Comparison of ENCODE assay signal across 15 cellular contexts in the genomic region with DNA sequence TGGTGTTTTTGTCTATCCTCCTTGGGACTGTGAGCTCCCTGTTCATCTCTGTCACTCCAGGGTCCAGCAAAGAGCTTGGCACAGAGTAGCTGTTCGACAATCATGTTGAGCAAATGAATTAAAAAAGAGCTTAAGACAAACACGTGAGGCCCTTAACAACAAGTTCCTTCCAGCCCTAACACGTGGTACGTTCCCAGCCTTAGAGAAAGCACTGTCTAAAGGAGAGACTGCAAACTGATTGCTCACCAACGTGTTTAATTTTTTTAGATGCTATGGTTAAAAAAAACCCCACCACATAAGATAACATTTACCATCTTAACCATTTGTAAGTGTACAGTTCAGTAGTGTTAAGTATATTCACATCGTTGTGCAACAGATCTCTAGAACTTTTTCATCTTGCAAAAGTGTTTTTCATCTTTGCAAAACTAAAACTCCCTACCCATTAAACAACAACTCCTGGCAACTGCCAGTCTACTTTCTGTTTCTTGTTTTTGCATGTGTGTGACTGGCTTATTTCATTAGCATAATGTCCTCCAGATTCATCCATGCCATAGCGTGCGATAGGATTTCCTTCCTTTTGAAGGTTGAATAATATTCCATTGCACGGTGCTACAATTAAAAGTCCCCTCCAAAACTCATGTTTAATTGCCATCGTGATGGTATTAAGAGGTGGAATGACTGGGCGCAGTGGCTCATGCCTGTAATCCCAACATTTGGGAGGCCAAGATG. TPM values are rescaled to one million over a fixed set of nuclear protein-coding genes. Genes with fewer than 3 reads are reported as not detected.
DNase-seq lines count a peak whose midpoint lies in the region; ATAC-seq, FAIRE-seq and TF ChIP-seq lines count a peak whose summit lies in the region.
"Had no signal": no experiment of that assay in that cellular context is flagged by ENCODE, and none has a peak within 500 bp of the region (broad histone marks: within the 10 kb centered on the region; RNA-seq: fewer than 3 reads in every experiment).

No MANE protein-coding gene starts in this region.

- H3K4me3 ChIP-seq in K562 (no peak overlapping the region), spleen (no peak overlapping the region)
- H3K4me3 ChIP-seq: gastroesophageal sphincter, HAP-1 had no signal

- TF ChIP-seq RAD21 in K562 (CRISPR knock-in tag; conservative IDR thresholded peaks at IDR 0.05 in 1 of 2, IDR thresholded peaks at IDR 0.05 in 1 of 2) = no peak

- ATAC-seq in activated T-cell treated with anti-CD3 and anti-CD28 coated beads, Interleukin-2, amount 50 U/mL, for 72 hours (replicated peaks in 1 of 2) = peak; percentile 54 to 67
- ATAC-seq in K562 (no peak), HG03460 (IDR thresholded peaks at IDR 0.05; ENCODE audit: unreplicated experiment) (no peak)
- ATAC-seq: SK-N-SH treated with all-trans-retinoic acid at 6 μM for 48 hours, WTC11 had no signal

- no peaks in the 10 kb centered on the region for H3K9me1 ChIP-seq in K562 (ENCODE audit: control insufficient read depth, insufficient read depth, low read length)

- in situ Hi-C loops in K562 (cut with MboI) = no loop called here

- peak overlapping the region; percentile 26; the same call in 2 of the 3 replicates for H3K27ac ChIP-seq in K562 (ENCODE audit: extremely low read depth, low read depth, low read length)
- H3K27ac ChIP-seq in spleen = peak overlapping the region in 5 of 8 donors; percentile 4 to 70 (median 57)
- H3K27ac ChIP-seq: gastroesophageal sphincter had no signal

- H4K20me1 ChIP-seq in K562 (replicated peaks; ENCODE audit: control insufficient read depth, insufficient read depth, low read length) = no peaks in the 10 kb centered on the region

- TF ChIP-seq POLR2A in K562 (conservative IDR thresholded peaks at IDR 0.05) (no peak), spleen (IDR thresholded peaks at IDR 0.05) (no peak)

- H3K9me3 ChIP-seq in K562 (replicated peaks; ENCODE audit: control insufficient read depth, insufficient read depth, low read depth, low read length) = no peaks in the 10 kb centered on the region
- no peaks in the 10 kb centered on the region for H3K9me3 ChIP-seq in spleen
- H3K9me3 ChIP-seq: gastroesophageal sphincter, HAP-1 had no signal

- peak in 1 of 2 donors; percentile 51 for DNase-seq in activated T-cell treated with anti-CD3 and anti-CD28 coated beads, Interleukin-2, amount 50 U/mL, for 72 hours
- no peak for DNase-seq in activated T-cell treated with anti-CD3 and anti-CD28 coated beads, Interleukin-2, amount 50 U/mL, for 1 hour
- peak; percentile 36 for DNase-seq in OCI-M1 (lab: John Stamatoyannopoulos, UW)
- no peak for DNase-seq in K562 (ENCODE audit: extremely low read depth in 1 of 4, low spot score in 3 of 4)
- DNase-seq in spleen = no peak
- DNase-seq in NCI-H2081 (lab: John Stamatoyannopoulos, UW) = no peak
- no peak for DNase-seq in AG08396 (ENCODE audit: low spot score)
- DNase-seq: activated gamma-delta T cell treated with Interleukin-2 at 50 U/mL for 16 hours, NCI-H1417 had no signal

- POLR2A ChIA-PET in K562 (lab: Yijun Ruan, JAX) = interaction anchor here (1.0 kb wide), 1 partner anchor 10 kb away, joined by 3 read pairs; no protein-coding TSS in a partner anchor

- peaks cover 2 to 4% of the 10 kb centered on the region in 2 donors for H3K9me3 Mint-ChIP-seq in activated T-cell treated with anti-CD3 and anti-CD28 coated beads, Interleukin-2, amount 50 U/mL, for 72 hours
- H3K9me3 Mint-ChIP-seq: WTC11 had no signal

- H3K27me3 ChIP-seq in K562 (ENCODE audit: control insufficient read depth in 2 of 2, insufficient read depth in 2 of 2, low read length in 2 of 2) = no peaks in the 10 kb centered on the region
- peaks cover 0 to 5% (median 0%) of the 10 kb centered on the region in 7 donors for H3K27me3 ChIP-seq in spleen (replicated peaks in 1 of 7)

- H3K9ac ChIP-seq in K562 (ENCODE audit: insufficient read depth in 1 of 2, low read depth in 2 of 2, low read length in 2 of 2) = no peak overlapping the region

- no peak for TF ChIP-seq CTCF in K562 (IDR thresholded peaks at IDR 0.05 in 2 of 3, conservative IDR thresholded peaks at IDR 0.05 in 1 of 3; ENCODE audit: insufficient read depth in 2 of 3, low read depth in 1 of 3, low read length in 3 of 3)
- no peak for TF ChIP-seq CTCF in spleen (IDR thresholded peaks at IDR 0.05 in 8 of 11, conservative IDR thresholded peaks at IDR 0.05 in 3 of 11)

- no peaks in the 10 kb centered on the region for H3K79me2 ChIP-seq in K562 (ENCODE audit: control insufficient read depth, insufficient read depth, low read length)

- peak overlapping the region; percentile 83 for H3K27ac Mint-ChIP-seq in activated T-cell treated with anti-CD3 and anti-CD28 coated beads, Interleukin-2, amount 50 U/mL, for 72 hours

- peaks cover 3 to 6% of the 10 kb centered on the region in 2 donors for H3K36me3 Mint-ChIP-seq in activated T-cell treated with anti-CD3 and anti-CD28 coated beads, Interleukin-2, amount 50 U/mL, for 72 hours (ENCODE audit: insufficient read depth in 2 of 2)
- H3K36me3 Mint-ChIP-seq: WTC11 had no signal

- no peak overlapping the region for H3K4me2 ChIP-seq in K562 (ENCODE audit: insufficient read depth, low read length)

- peak overlapping the region; percentile 87 for H2AFZ ChIP-seq in K562 (ENCODE audit: low read depth, low read length)

- no peak for TF ChIP-seq EP300 in K562 (IDR thresholded peaks at IDR 0.05; ENCODE audit: low read length)

- H3K4me1 Mint-ChIP-seq in activated T-cell treated with anti-CD3 and anti-CD28 coated beads, Interleukin-2, amount 50 U/mL, for 72 hours (ENCODE audit: low read depth) = peaks cover 85% of the 10 kb centered on the region
- H3K4me1 Mint-ChIP-seq: WTC11 had no signal

- H3K4me3 Mint-ChIP-seq in activated T-cell treated with anti-CD3 and anti-CD28 coated beads, Interleukin-2, amount 50 U/mL, for 72 hours = peak overlapping the region; percentile 53 to 58
- H3K4me3 Mint-ChIP-seq: WTC11 had no signal

- H3K36me3 ChIP-seq in K562 (ENCODE audit: control insufficient read depth, insufficient read depth, low read length) (no peaks in the 10 kb centered on the region), spleen (no peaks in the 10 kb centered on the region)
- H3K36me3 ChIP-seq: gastroesophageal sphincter, HAP-1 had no signal

- intact Hi-C loops in K562 (cut with micrococcal nuclease) = no loop called here
- intact Hi-C loops in spleen (cut with DNase I; ENCODE audit: low total_unique reads) = no loop called here

- no peak for FAIRE-seq in K562 (lab: Jason Lieb, UNC)
- FAIRE-seq: endometrium had no signal

- 59% methylated on average over 11 of the region's 11 CpGs for WGBS in K562 (ENCODE audit: insufficient coverage, low coverage, missing lambda C conversion rate)
- WGBS in spleen, 5 donors = 52 to 69% (median 60%) methylated on average over 11 of the region's 11 CpGs

- CTCF ChIA-PET in K562 (lab: Yijun Ruan, JAX; ENCODE audit: low intra/inter-chr PET ratio) = no interaction called here

- no peaks in the 10 kb centered on the region for H3K27me3 Mint-ChIP-seq in activated T-cell treated with anti-CD3 and anti-CD28 coated beads, Interleukin-2, amount 50 U/mL, for 72 hours (ENCODE audit: low read depth)

- H3K4me1 ChIP-seq in K562 (replicated peaks in 1 of 2; ENCODE audit: control insufficient read depth in 2 of 2, insufficient read depth in 2 of 2, low read length in 2 of 2) (peaks cover 35 to 59% of the 10 kb centered on the region in 2 experiments), spleen (peaks cover 0 to 38% (median 6%) of the 10 kb centered on the region in 6 donors)
- H3K4me1 ChIP-seq: gastroesophageal sphincter, HAP-1 had no signal

- BruUV-seq in K562 (replicated peaks; lab: Mats Ljungman, UMichigan) = no TSS peak

RNA-seq across cellular contexts. Expression of gene LAT, which starts 28.2 kb away (rescaled TPM):
- 100 to 1,000 TPM; 254 to 360 TPM for total RNA-seq in activated T-cell treated with anti-CD3 and anti-CD28 coated beads, Interleukin-2, amount 50 U/mL, for 72 hours
- 11.1 and 32.8 TPM in 2 replicates for total RNA-seq in K562 (2011; cell fraction: chromatin; rRNA removed; ENCODE audit: low replicate concordance)
- total RNA-seq in K562 (2011; cell fraction: nucleolus; rRNA removed) = 20.5 and 21.2 TPM in 2 replicates
- total RNA-seq in K562 (2011; cell fraction: nucleoplasm; rRNA removed) = 12.8 and 19.2 TPM in 2 replicates
- total RNA-seq in K562 (2014; rRNA removed) = 0.95 and 2.1 TPM in 2 replicates
- 0.22 and 0.40 TPM in 2 replicates for total RNA-seq in K562 (2014; rRNA removed; fragmentation: Illumina TruSeq; extraction: Trizol)
- total RNA-seq in K562 (2015; rRNA removed; fragmentation: Illumina TruSeq; extraction: Trizol) = 2.0 and 2.3 TPM in 2 replicates
- total RNA-seq in K562 (2021) = 2.9 and 4.2 TPM in 2 replicates
- polyA plus RNA-seq in K562 (2011; rRNA removed) = 1.9 and 2.0 TPM in 2 replicates
- 0.86 and 2.0 TPM in 2 replicates for polyA plus RNA-seq in K562 (2011; cell fraction: cytosol; rRNA removed)
- 22.2 and 50.9 TPM in 2 replicates for polyA plus RNA-seq in K562 (2011; cell fraction: nucleus; rRNA removed)
- 2.9 and 5.7 TPM in 2 replicates for polyA plus RNA-seq in K562 (2012)
- polyA plus RNA-seq in K562 (2014; fragmentation: Illumina TruSeq; extraction: Trizol) = 1.3 and 1.7 TPM in 2 replicates
- polyA plus RNA-seq in K562 (2014; fragmentation: Nextera tagmentation; extraction: Ambion mirVana) = under 1 TPM; 0.59 to 0.63 TPM
- 1.6 and 3.2 TPM in 2 replicates for polyA plus RNA-seq in K562 (2014; rRNA removed)
- polyA minus RNA-seq in K562 (2011; rRNA and poly(A)+ RNA removed) = 0.24 and 0.25 TPM in 2 replicates
- 0.29 TPM in 1 of 2 replicates, not detected in the other for polyA minus RNA-seq in K562 (2011; cell fraction: cytosol; rRNA and poly(A)+ RNA removed)
- polyA minus RNA-seq in K562 (2011; cell fraction: nucleus; rRNA and poly(A)+ RNA removed) = 2.2 and 3.0 TPM in 2 replicates
- 10 to 100 TPM; 28.6 to 38.9 (median 32.2) TPM for total RNA-seq in spleen
- 10 to 100 TPM; 32.1 to 54.2 (median 48.8) TPM for polyA plus RNA-seq in spleen

RNA-seq across cellular contexts. Expression of gene SPNS1, which starts 38.5 kb away (rescaled TPM):
- 10 to 100 TPM; 21.1 to 23.6 TPM for total RNA-seq in activated T-cell treated with anti-CD3 and anti-CD28 coated beads, Interleukin-2, amount 50 U/mL, for 72 hours
- total RNA-seq in K562 (2011; cell fraction: chromatin; rRNA removed; ENCODE audit: low replicate concordance) = 27.4 and 88.8 TPM in 2 replicates
- 112 and 138 TPM in 2 replicates for total RNA-seq in K562 (2011; cell fraction: nucleolus; rRNA removed)
- total RNA-seq in K562 (2011; cell fraction: nucleoplasm; rRNA removed) = 66.3 and 72.9 TPM in 2 replicates
- 37.8 and 48.4 TPM in 2 replicates for total RNA-seq in K562 (2014; rRNA removed)
- 6.2 and 9.0 TPM in 2 replicates for total RNA-seq in K562 (2014; rRNA removed; fragmentation: Illumina TruSeq; extraction: Trizol)
- total RNA-seq in K562 (2015; rRNA removed; fragmentation: Illumina TruSeq; extraction: Trizol) = 13.7 and 16.3 TPM in 2 replicates
- 64.9 and 69.8 TPM in 2 replicates for total RNA-seq in K562 (2021)
- polyA plus RNA-seq in K562 (2011; rRNA removed) = 12.3 and 20.6 TPM in 2 replicates
- 18.6 and 53.9 TPM in 2 replicates for polyA plus RNA-seq in K562 (2011; cell fraction: cytosol; rRNA removed)
- 31.4 and 74.3 TPM in 2 replicates for polyA plus RNA-seq in K562 (2011; cell fraction: nucleus; rRNA removed)
- 47.4 and 49.1 TPM in 2 replicates for polyA plus RNA-seq in K562 (2012)
- polyA plus RNA-seq in K562 (2014; fragmentation: Illumina TruSeq; extraction: Trizol) = 22.2 and 38.7 TPM in 2 replicates
- 1 to 10 TPM in 1 of 2 experiments, under 1 TPM in 1; 0.58 to 2.9 TPM for polyA plus RNA-seq in K562 (2014; fragmentation: Nextera tagmentation; extraction: Ambion mirVana)
- 37.8 and 40.6 TPM in 2 replicates for polyA plus RNA-seq in K562 (2014; rRNA removed)
- 13.2 and 15.6 TPM in 2 replicates for polyA minus RNA-seq in K562 (2011; rRNA and poly(A)+ RNA removed)
- polyA minus RNA-seq in K562 (2011; cell fraction: cytosol; rRNA and poly(A)+ RNA removed) = 22.8 and 23.5 TPM in 2 replicates
- 7.0 and 9.0 TPM in 2 replicates for polyA minus RNA-seq in K562 (2011; cell fraction: nucleus; rRNA and poly(A)+ RNA removed)
- 10 to 100 TPM; 26.9 to 41.1 (median 29.8) TPM for total RNA-seq in spleen
- 10 to 100 TPM; 30.0 to 91.4 (median 68.1) TPM for polyA plus RNA-seq in spleen

Comparison
In these comparisons a context has a peak if more than half of its experiments do, and no peak if none do; other contexts are left out.
1. ATAC-seq: peak in activated T-cell treated with anti-CD3 and anti-CD28 coated beads, Interleukin-2, amount 50 U/mL, for 72 hours (2 of 2); none in K562 (single experiment) and HG03460 (single experiment).
2. RNA of gene LAT, which starts 28.2 kb away (total RNA-seq): 254 to 360 TPM in activated T-cell treated with anti-CD3 and anti-CD28 coated beads, Interleukin-2, amount 50 U/mL, for 72 hours; 28.6 to 38.9 TPM in spleen and 0.22 to 32.8 TPM in K562; every median in the first group is over 4 times any median in the second.